ENCODE assay signal across 20 cellular contexts in genomic region chr6:134735461-134735860, GRCh38.
A peak's percentile ranks its signal among the peaks of the same experiment; 100 is the strongest.
DNase-seq lines count a peak whose midpoint lies in the region; ATAC-seq, FAIRE-seq and TF ChIP-seq lines count a peak whose summit lies in the region.
"Had no signal": no experiment of that assay in that cellular context is flagged by ENCODE, and none has a peak within 500 bp of the region (broad histone marks: within the 10 kb centered on the region; RNA-seq: fewer than 3 reads in every experiment).

No MANE protein-coding gene starts in this region.

- no peak overlapping the region for H3K4me3 ChIP-seq in fibroblast of mammary gland (ENCODE audit: control insufficient read depth, low read depth, low read length)
- H3K4me3 ChIP-seq: GM12878, HAP-1 had no signal

- no peak for ATAC-seq in GM21786 (IDR thresholded peaks at IDR 0.05; ENCODE audit: unreplicated experiment)
- no peak for ATAC-seq in GM19452 (IDR thresholded peaks at IDR 0.05; ENCODE audit: unreplicated experiment)
- ATAC-seq: CD8-positive, alpha-beta T cell; GM12878; HepG2 had no signal

- DNase-seq in ACHN (peak; percentile 35), RCC 7860 (ENCODE audit: low spot score) (peak; percentile 28), fibroblast of mammary gland (ENCODE audit: low read depth) (peak; percentile 62), kidney tubule cell (ENCODE audit: low spot score) (peak; percentile 65), COR-L47 (lab: John Stamatoyannopoulos, UW) (no peak)
- DNase-seq in activated naive CD4-positive, alpha-beta T cell (lab: John Stamatoyannopoulos, UW): no peak
- DNase-seq: 8988T; BE2C; Caco-2; CD8-positive, alpha-beta T cell; DMS53; HFFc6 had no signal

- in situ Hi-C loops in ACHN (cut with HindIII; ENCODE audit: low pct_ligation_motif_present, low pct_unique_long_range_greater_than_20kb, low sequenced_read_pairs): no loop called here

- peak; percentile 86 for FAIRE-seq in RCC 7860 (lab: Jason Lieb, UNC)
- FAIRE-seq: GM12878, GM18507, H1, HepG2, HTR-8/SVneo had no signal

- no peak for TF ChIP-seq CTCF in fibroblast of mammary gland (conservative IDR thresholded peaks at IDR 0.05; ENCODE audit: control insufficient read depth, insufficient read depth, low read depth, low read length)

Comparison
In these comparisons a context has a peak if more than half of its experiments do, and no peak if none do; other contexts are left out.
1. DNase-seq: peak in ACHN (single experiment), RCC 7860 (single experiment), fibroblast of mammary gland (single experiment) and kidney tubule cell (single experiment); none in COR-L47 (single experiment) and activated naive CD4-positive, alpha-beta T cell (0 of 4).